11 cellular contexts compared by ENCODE assay signal in genomic region chr1:54794401-54795099, GRCh38. TPM values are rescaled to one million over a fixed set of nuclear protein-coding genes. Genes with fewer than 3 reads are reported as not detected.
DNase-seq lines count a peak whose midpoint lies in the region; ATAC-seq and TF ChIP-seq lines count a peak whose summit lies in the region.
"Had no signal": no experiment of that assay in that cellular context is flagged by ENCODE, and none has a peak within 500 bp of the region (broad histone marks: within the 10 kb centered on the region; RNA-seq: fewer than 3 reads in every experiment).

No MANE protein-coding gene starts in this region.

- no peaks in the 10 kb centered on the region for H3K27me3 Mint-ChIP-seq in activated T-cell treated with anti-CD3 and anti-CD28 coated beads, Interleukin-2, amount 50 U/mL, for 72 hours (ENCODE audit: low read depth)
- no peaks in the 10 kb centered on the region; the same call in none of the 2 replicates for H3K27me3 Mint-ChIP-seq in WTC11 (ENCODE audit: low read depth)
- H3K27me3 Mint-ChIP-seq in type B pancreatic cell: no peaks in the 10 kb centered on the region
- H3K27me3 Mint-ChIP-seq: activated naive CD8-positive, alpha-beta T cell treated with anti-CD3 and anti-CD28 coated beads for 36 hours had no signal

- POLR2A ChIA-PET in WTC11 (lab: Charles Lee): no interaction called here

- CTCF ChIA-PET in WTC11 (lab: Charles Lee): interaction anchor here (0.8 to 1.6 kb wide), 4 partner anchors 14 to 228 kb away, joined by 3 to 5 read pairs (median 4); no protein-coding TSS in a partner anchor

- intact Hi-C loops in left colon (cut with DNase I, micrococcal nuclease): no loop called here

- no peaks in the 10 kb centered on the region for H3K9me3 ChIP-seq in BE2C

- peaks cover 0 to 2% of the 10 kb centered on the region in 2 donors for H3K9me3 Mint-ChIP-seq in activated T-cell treated with anti-CD3 and anti-CD28 coated beads, Interleukin-2, amount 50 U/mL, for 72 hours
- H3K9me3 Mint-ChIP-seq in WTC11: peaks cover 6% of the 10 kb centered on the region; the same call in 1 of the 2 replicates
- no peaks in the 10 kb centered on the region for H3K9me3 Mint-ChIP-seq in type B pancreatic cell

- H3K4me3 ChIP-seq in BE2C (ENCODE audit: low read depth, low read length): no peak overlapping the region
- H3K4me3 ChIP-seq: left ventricle myocardium inferior had no signal

- no peak for TF ChIP-seq CTCF in WTC11 (IDR thresholded peaks at IDR 0.05)
- no peak for TF ChIP-seq CTCF in type B pancreatic cell (conservative IDR thresholded peaks at IDR 0.05)
- no peak for TF ChIP-seq CTCF in BE2C (IDR thresholded peaks at IDR 0.05; ENCODE audit: low read depth, low read length)

- H3K27me3 ChIP-seq in BE2C: no peaks in the 10 kb centered on the region

- ATAC-seq in activated T-cell treated with anti-CD3 and anti-CD28 coated beads, Interleukin-2, amount 50 U/mL, for 72 hours (replicated peaks in 1 of 2): peak in 1 of 2 donors; percentile 6
- ATAC-seq in WTC11 (peak; percentile 28), left colon (peak; percentile 64)

- DNase-seq in activated T-cell treated with anti-CD3 and anti-CD28 coated beads, Interleukin-2, amount 50 U/mL, for 72 hours: no peak
- DNase-seq in activated T-cell treated with anti-CD3 and anti-CD28 coated beads, Interleukin-2, amount 50 U/mL, for 1 hour: no peak
- DNase-seq in WTC11 (ENCODE audit: low spot score): no peak
- DNase-seq in left colon: peak; percentile 82 to 89
- DNase-seq in type B pancreatic cell (ENCODE audit: extremely low spot score, unreplicated experiment): no peak
- no peak for DNase-seq in BE2C
- no peak for DNase-seq in NCI-H82 treated with DMSO at 0.1 percent for 48 hours (lab: John Stamatoyannopoulos, UW; ENCODE audit: unreplicated experiment)
- DNase-seq in NCI-H2171 treated with DMSO at 0.1 percent for 48 hours (lab: John Stamatoyannopoulos, UW): no peak
- DNase-seq: activated naive CD8-positive, alpha-beta T cell treated with anti-CD3 and anti-CD28 coated beads for 36 hours; left ventricle myocardium inferior; NK-92 treated with Interleukin-12 subunit alpha and Interleukin-12 subunit beta, amount 100 ng/mL, for 24 hours had no signal

- peak overlapping the region; percentile 11 to 16 for H3K4me3 Mint-ChIP-seq in activated T-cell treated with anti-CD3 and anti-CD28 coated beads, Interleukin-2, amount 50 U/mL, for 72 hours
- H3K4me3 Mint-ChIP-seq in WTC11 (no peak overlapping the region), type B pancreatic cell (peak overlapping the region; percentile 59)
- H3K4me3 Mint-ChIP-seq: activated naive CD8-positive, alpha-beta T cell treated with anti-CD3 and anti-CD28 coated beads for 36 hours had no signal

- H3K4me1 ChIP-seq in BE2C: no peaks in the 10 kb centered on the region
- H3K4me1 ChIP-seq: left ventricle myocardium inferior had no signal

- H3K27ac Mint-ChIP-seq in activated T-cell treated with anti-CD3 and anti-CD28 coated beads, Interleukin-2, amount 50 U/mL, for 72 hours: peak overlapping the region; percentile 27
- H3K27ac Mint-ChIP-seq in WTC11 (no peak overlapping the region), type B pancreatic cell (peak overlapping the region; percentile 97)
- H3K27ac Mint-ChIP-seq: activated naive CD8-positive, alpha-beta T cell treated with anti-CD3 and anti-CD28 coated beads for 36 hours had no signal

- H3K36me3 ChIP-seq in BE2C: no peaks in the 10 kb centered on the region
- H3K36me3 ChIP-seq: left ventricle myocardium inferior had no signal

- H3K4me1 Mint-ChIP-seq in activated T-cell treated with anti-CD3 and anti-CD28 coated beads, Interleukin-2, amount 50 U/mL, for 72 hours (ENCODE audit: low read depth): peaks cover 58% of the 10 kb centered on the region
- peaks cover 23% of the 10 kb centered on the region for H3K4me1 Mint-ChIP-seq in WTC11
- H3K4me1 Mint-ChIP-seq in type B pancreatic cell (ENCODE audit: unreplicated experiment): peaks cover 12% of the 10 kb centered on the region

- H3K36me3 Mint-ChIP-seq in activated T-cell treated with anti-CD3 and anti-CD28 coated beads, Interleukin-2, amount 50 U/mL, for 72 hours (ENCODE audit: insufficient read depth in 2 of 2): peaks cover 1 to 2% of the 10 kb centered on the region in 2 donors
- no peaks in the 10 kb centered on the region for H3K36me3 Mint-ChIP-seq in WTC11
- no peaks in the 10 kb centered on the region for H3K36me3 Mint-ChIP-seq in type B pancreatic cell

TF ChIP-seq in WTC11, 78 proteins besides CTCF, POLR2A, EP300 and RAD21:
- no peak for TF ChIP-seq ZNF512 (CRISPR knock-in tag; IDR thresholded peaks at IDR 0.05; ENCODE audit: borderline replicate concordance)
- TF ChIP-seq, protein P1, sequence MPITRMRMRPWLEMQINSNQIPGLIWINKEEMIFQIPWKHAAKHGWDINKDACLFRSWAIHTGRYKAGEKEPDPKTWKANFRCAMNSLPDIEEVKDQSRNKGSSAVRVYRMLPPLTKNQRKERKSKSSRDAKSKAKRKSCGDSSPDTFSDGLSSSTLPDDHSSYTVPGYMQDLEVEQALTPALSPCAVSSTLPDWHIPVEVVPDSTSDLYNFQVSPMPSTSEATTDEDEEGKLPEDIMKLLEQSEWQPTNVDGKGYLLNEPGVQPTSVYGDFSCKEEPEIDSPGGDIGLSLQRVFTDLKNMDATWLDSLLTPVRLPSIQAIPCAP (CRISPR knock-in tag; IDR thresholded peaks at IDR 0.05): no peak
- no peak for TF ChIP-seq HMGXB4 (CRISPR knock-in tag; IDR thresholded peaks at IDR 0.05)
- TF ChIP-seq JUN (CRISPR knock-in tag; IDR thresholded peaks at IDR 0.05): no peak
- no peak for TF ChIP-seq TEAD1 (CRISPR knock-in tag; IDR thresholded peaks at IDR 0.05)
- no peak for TF ChIP-seq GTF2I (CRISPR knock-in tag; conservative IDR thresholded peaks at IDR 0.05)
- no peak for TF ChIP-seq OVOL2 (CRISPR knock-in tag; IDR thresholded peaks at IDR 0.05; ENCODE audit: borderline replicate concordance)
- TF ChIP-seq PRRX2 (CRISPR knock-in tag; IDR thresholded peaks at IDR 0.05): no peak
- no peak for TF ChIP-seq USF2 (CRISPR knock-in tag; IDR thresholded peaks at IDR 0.05)
- no peak for TF ChIP-seq RORB (CRISPR knock-in tag; IDR thresholded peaks at IDR 0.05)
- TF ChIP-seq, protein P2, sequence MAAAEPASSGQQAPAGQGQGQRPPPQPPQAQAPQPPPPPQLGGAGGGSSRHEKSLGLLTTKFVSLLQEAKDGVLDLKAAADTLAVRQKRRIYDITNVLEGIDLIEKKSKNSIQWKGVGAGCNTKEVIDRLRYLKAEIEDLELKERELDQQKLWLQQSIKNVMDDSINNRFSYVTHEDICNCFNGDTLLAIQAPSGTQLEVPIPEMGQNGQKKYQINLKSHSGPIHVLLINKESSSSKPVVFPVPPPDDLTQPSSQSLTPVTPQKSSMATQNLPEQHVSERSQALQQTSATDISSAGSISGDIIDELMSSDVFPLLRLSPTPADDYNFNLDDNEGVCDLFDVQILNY (CRISPR knock-in tag; IDR thresholded peaks at IDR 0.05): no peak
- no peak for TF ChIP-seq ELF4 (CRISPR knock-in tag; IDR thresholded peaks at IDR 0.05; ENCODE audit: low read depth)
- no peak for TF ChIP-seq ZBTB21 (CRISPR knock-in tag; IDR thresholded peaks at IDR 0.05; ENCODE audit: borderline replicate concordance)
- no peak for TF ChIP-seq ZNF219 (CRISPR knock-in tag; IDR thresholded peaks at IDR 0.05; ENCODE audit: borderline replicate concordance)
- TF ChIP-seq EMX1 (CRISPR knock-in tag; IDR thresholded peaks at IDR 0.05): no peak

RNA-seq across cellular contexts. Expression of gene TTC22, which starts 6.6 kb away (rescaled TPM):
- total RNA-seq in activated T-cell treated with anti-CD3 and anti-CD28 coated beads, Interleukin-2, amount 50 U/mL, for 72 hours: 10 to 100 TPM; 13.3 to 15.3 TPM
- 0.63 to 0.99 TPM (median 0.69 TPM) in 3 replicates for total RNA-seq in WTC11 (2021)
- total RNA-seq in left colon: 10 to 100 TPM; 88.7 to 94.5 TPM
- total RNA-seq in type B pancreatic cell (ENCODE audit: low replicate concordance): 7.0 and 12.4 TPM in 2 replicates
- polyA plus RNA-seq in BE2C (2012; ENCODE audit: insufficient read depth, insufficient read length, low read depth): not detected

RNA-seq across cellular contexts. Expression of gene PARS2, which starts 30.2 kb away (rescaled TPM):
- total RNA-seq in activated T-cell treated with anti-CD3 and anti-CD28 coated beads, Interleukin-2, amount 50 U/mL, for 72 hours: 1 to 10 TPM; 5.5 to 7.3 TPM
- 11.5 to 12.1 TPM (median 12.1 TPM) in 3 replicates for total RNA-seq in WTC11 (2021)
- total RNA-seq in left colon: 10 to 100 TPM in 1 of 2 donors, 1 to 10 TPM in 1; 9.3 to 11.3 TPM
- total RNA-seq in type B pancreatic cell (ENCODE audit: low replicate concordance): 9.5 and 10.2 TPM in 2 replicates
- polyA plus RNA-seq in BE2C (2012; ENCODE audit: insufficient read depth, insufficient read length, low read depth): 17.2 TPM

Comparison
In these comparisons a context has a peak if more than half of its experiments do, and no peak if none do; other contexts are left out.
1. DNase-seq: peak in left colon (2 of 2); none in activated T-cell treated with anti-CD3 and anti-CD28 coated beads, Interleukin-2, amount 50 U/mL, for 72 hours (0 of 2), activated T-cell treated with anti-CD3 and anti-CD28 coated beads, Interleukin-2, amount 50 U/mL, for 1 hour (single experiment), WTC11 (single experiment), type B pancreatic cell (single experiment), BE2C (single experiment), NCI-H82 treated with DMSO at 0.1 percent for 48 hours (single experiment) and NCI-H2171 treated with DMSO at 0.1 percent for 48 hours (single experiment).